In the genomic region with DNA sequence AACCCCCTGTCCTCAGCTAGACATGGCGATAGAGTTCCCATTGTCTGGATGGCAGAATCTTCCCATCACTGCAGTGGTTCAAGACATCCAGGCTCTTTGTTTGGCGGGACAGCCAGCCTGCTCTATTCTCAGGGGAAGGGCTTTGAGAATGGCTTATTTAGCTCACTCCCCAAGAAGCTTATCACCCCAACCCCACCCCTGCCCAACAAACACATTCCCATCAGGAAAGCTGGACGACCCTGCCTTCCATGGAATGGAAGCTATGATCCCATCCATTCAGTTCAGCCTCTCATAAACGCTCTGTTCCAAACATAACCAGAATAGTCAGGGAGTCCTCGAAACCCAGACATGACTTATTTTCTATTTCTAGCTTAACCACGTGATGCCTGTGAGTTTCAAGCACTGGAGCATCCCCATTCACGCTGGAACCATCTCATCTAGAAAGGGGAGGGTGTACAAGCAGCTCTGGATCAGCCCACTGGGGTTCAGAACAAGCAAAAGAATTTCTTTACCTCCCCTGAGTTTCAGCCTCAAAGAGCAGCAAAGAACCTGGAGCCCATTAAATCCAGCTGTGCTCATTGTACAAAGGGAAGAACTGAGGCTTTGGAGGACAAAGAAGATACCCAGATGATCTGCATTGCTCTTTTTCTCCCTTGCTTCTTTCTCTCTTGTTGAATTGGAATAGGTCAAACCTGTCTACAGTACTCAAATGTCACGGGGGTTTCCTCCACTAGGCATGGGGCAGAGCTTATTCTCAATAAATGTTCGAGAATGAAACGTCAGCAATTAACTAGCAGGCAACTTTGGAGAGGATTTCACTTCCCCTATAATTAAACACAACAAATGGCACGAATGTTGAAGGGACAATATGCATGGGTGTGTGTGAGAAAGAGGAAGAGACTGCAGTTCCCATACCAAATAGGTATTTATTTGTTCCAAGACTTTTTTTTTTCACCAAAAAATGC, we compare ENCODE assay signal across 1 cellular context.
TF ChIP-seq lines count a peak whose summit lies in the region.

No MANE protein-coding gene starts in this region.

TF ChIP-seq in K562, 482 proteins besides CTCF, POLR2A, EP300 and RAD21 (continued from another document):
- TF ChIP-seq, protein P1, sequence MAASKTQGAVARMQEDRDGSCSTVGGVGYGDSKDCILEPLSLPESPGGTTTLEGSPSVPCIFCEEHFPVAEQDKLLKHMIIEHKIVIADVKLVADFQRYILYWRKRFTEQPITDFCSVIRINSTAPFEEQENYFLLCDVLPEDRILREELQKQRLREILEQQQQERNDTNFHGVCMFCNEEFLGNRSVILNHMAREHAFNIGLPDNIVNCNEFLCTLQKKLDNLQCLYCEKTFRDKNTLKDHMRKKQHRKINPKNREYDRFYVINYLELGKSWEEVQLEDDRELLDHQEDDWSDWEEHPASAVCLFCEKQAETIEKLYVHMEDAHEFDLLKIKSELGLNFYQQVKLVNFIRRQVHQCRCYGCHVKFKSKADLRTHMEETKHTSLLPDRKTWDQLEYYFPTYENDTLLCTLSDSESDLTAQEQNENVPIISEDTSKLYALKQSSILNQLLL (CRISPR knock-in tag; IDR thresholded peaks at IDR 0.05; ENCODE audit: borderline replicate concordance): no peak
- no peak for TF ChIP-seq ZNF717 (CRISPR knock-in tag; IDR thresholded peaks at IDR 0.05)
